Comparison of ENCODE assay signal across 9 cellular contexts in genomic region chr2:206766057-206766930, GRCh38. TPM values are rescaled to one million over a fixed set of nuclear protein-coding genes. Genes with fewer than 3 reads are reported as not detected.
DNase-seq lines count a peak whose midpoint lies in the region; ATAC-seq, FAIRE-seq and TF ChIP-seq lines count a peak whose summit lies in the region.
"Had no signal": no experiment of that assay in that cellular context is flagged by ENCODE, and none has a peak within 500 bp of the region (broad histone marks: within the 10 kb centered on the region; RNA-seq: fewer than 3 reads in every experiment).

No MANE protein-coding gene starts in this region.

- H3K4me1 Mint-ChIP-seq in natural killer cell treated with Interleukin-12 subunit alpha and Interleukin-12 subunit beta and Interleukin-15 and Interleukin-18, amount 100 ng/mL, for 72 hours (ENCODE audit: low read depth in 2 of 2): peaks cover 17 to 29% of the 10 kb centered on the region in 2 donors

- TF ChIP-seq CTCF in BE2C (IDR thresholded peaks at IDR 0.05; ENCODE audit: low read depth, low read length): no peak
- no peak for TF ChIP-seq CTCF in Loucy (conservative IDR thresholded peaks at IDR 0.05; ENCODE audit: low read length)
- TF ChIP-seq CTCF in D721Med (IDR thresholded peaks at IDR 0.05; ENCODE audit: insufficient read depth, missing control alignments): no peak

- H3K9me3 ChIP-seq in BE2C (no peaks in the 10 kb centered on the region), Loucy (ENCODE audit: insufficient read depth, low read depth, low read length) (no peaks in the 10 kb centered on the region), duodenal mucosa (ENCODE audit: control insufficient read depth in 1 of 2, low read length in 2 of 2) (no peaks in the 10 kb centered on the region)

- no peaks in the 10 kb centered on the region for H3F3A ChIP-seq in Loucy (ENCODE audit: low read depth)

- no peaks in the 10 kb centered on the region for H4K20me1 ChIP-seq in Loucy (ENCODE audit: insufficient read depth, low read length, poor library complexity, severe bottlenecking)

- H2AFZ ChIP-seq in Loucy (ENCODE audit: low read length): no peak overlapping the region

- H3K27me3 ChIP-seq in BE2C (no peaks in the 10 kb centered on the region; the same call in 1 of the 2 replicates), Loucy (ENCODE audit: insufficient read depth, low read length, poor library complexity, severe bottlenecking) (peaks cover 18% of the 10 kb centered on the region), duodenal mucosa (ENCODE audit: control insufficient read depth in 1 of 2, insufficient read depth in 2 of 2, low read length in 2 of 2) (no peaks in the 10 kb centered on the region)

- H3K4me3 ChIP-seq in BE2C (ENCODE audit: low read depth, low read length) (peak overlapping the region; percentile 84), Loucy (ENCODE audit: low read length, poor library complexity, severe bottlenecking) (peak overlapping the region; percentile 86), duodenal mucosa (ENCODE audit: low read depth in 1 of 2, low read length in 2 of 2) (peak overlapping the region; percentile 76 to 85)

- H3K36me3 Mint-ChIP-seq in natural killer cell treated with Interleukin-12 subunit alpha and Interleukin-12 subunit beta and Interleukin-15 and Interleukin-18, amount 100 ng/mL, for 72 hours: peaks cover 9% of the 10 kb centered on the region

- H3K9me3 Mint-ChIP-seq in natural killer cell treated with Interleukin-12 subunit alpha and Interleukin-12 subunit beta and Interleukin-15 and Interleukin-18, amount 100 ng/mL, for 72 hours: no peaks in the 10 kb centered on the region

- no peak for ATAC-seq in natural killer cell treated with Interleukin-12 subunit alpha and Interleukin-12 subunit beta and Interleukin-15 and Interleukin-18, amount 100 ng/mL, for 72 hours
- no peak for ATAC-seq in HG02798 (IDR thresholded peaks at IDR 0.05; ENCODE audit: poor library complexity, unreplicated experiment)

- H3K36me3 ChIP-seq in BE2C (peaks cover 25% of the 10 kb centered on the region), Loucy (ENCODE audit: insufficient read depth, low read length) (no peaks in the 10 kb centered on the region), duodenal mucosa (ENCODE audit: control insufficient read depth in 1 of 2, insufficient read depth in 2 of 2, low read length in 2 of 2) (peaks cover 7 to 17% of the 10 kb centered on the region in 2 donors)

- peak overlapping the region; percentile 85 for H3K27ac ChIP-seq in duodenal mucosa (ENCODE audit: low read depth, low read length)

- no peaks in the 10 kb centered on the region for H3K9me2 ChIP-seq in Loucy (replicated peaks; ENCODE audit: low read depth, low read length)

- no peak for DNase-seq in BE2C
- DNase-seq in natural killer cell treated with Interleukin-12 subunit alpha and Interleukin-12 subunit beta and Interleukin-15 and Interleukin-18, amount 100 ng/mL, for 72 hours (ENCODE audit: low spot score): no peak
- DNase-seq in D721Med (ENCODE audit: insufficient read length, low spot score): no peak
- DNase-seq in NCI-H146 (lab: John Stamatoyannopoulos, UW): no peak
- DNase-seq in COLO829 (ENCODE audit: low spot score): no peak

- peak overlapping the region; percentile 90 to 91 for H3K27ac Mint-ChIP-seq in natural killer cell treated with Interleukin-12 subunit alpha and Interleukin-12 subunit beta and Interleukin-15 and Interleukin-18, amount 100 ng/mL, for 72 hours

- H3K9ac ChIP-seq in Loucy (ENCODE audit: low read depth, low read length, poor library complexity, severe bottlenecking): peak overlapping the region; percentile 77
- peak overlapping the region; percentile 80 for H3K9ac ChIP-seq in duodenal mucosa (ENCODE audit: low read depth in 1 of 2, low read length in 2 of 2)

- H3K79me2 ChIP-seq in Loucy (ENCODE audit: insufficient read depth, low read length): peaks cover 29% of the 10 kb centered on the region

- H3K4me2 ChIP-seq in Loucy (ENCODE audit: low read depth, low read length, poor library complexity, severe bottlenecking): peak overlapping the region; percentile 79

- H3K27me3 Mint-ChIP-seq in natural killer cell treated with Interleukin-12 subunit alpha and Interleukin-12 subunit beta and Interleukin-15 and Interleukin-18, amount 100 ng/mL, for 72 hours: peaks cover 2 to 6% of the 10 kb centered on the region in 2 donors

- H3K4me3 Mint-ChIP-seq in natural killer cell treated with Interleukin-12 subunit alpha and Interleukin-12 subunit beta and Interleukin-15 and Interleukin-18, amount 100 ng/mL, for 72 hours: peak overlapping the region; percentile 93

- H3K4me1 ChIP-seq in BE2C (peaks cover 2% of the 10 kb centered on the region; the same call in 1 of the 2 replicates), Loucy (ENCODE audit: insufficient read depth, low read length, poor library complexity, severe bottlenecking) (peaks cover 33% of the 10 kb centered on the region), duodenal mucosa (ENCODE audit: control insufficient read depth in 1 of 2, insufficient read depth in 2 of 2, low read length in 2 of 2) (peaks cover 20 to 25% of the 10 kb centered on the region in 2 donors)

- FAIRE-seq in D721Med (lab: Jason Lieb, UNC): no peak

RNA-seq across cellular contexts. Expression of gene FASTKD2, which starts 0.9 kb away (rescaled TPM):
- 15.3 TPM for polyA plus RNA-seq in BE2C (2012; ENCODE audit: insufficient read depth, insufficient read length, low read depth)
- 10 to 100 TPM; 23.7 to 34.6 TPM for total RNA-seq in natural killer cell treated with Interleukin-12 subunit alpha and Interleukin-12 subunit beta and Interleukin-15 and Interleukin-18, amount 100 ng/mL, for 72 hours

RNA-seq across cellular contexts. Expression of gene MDH1B, which starts 1.2 kb away (rescaled TPM):
- polyA plus RNA-seq in BE2C (2012; ENCODE audit: insufficient read depth, insufficient read length, low read depth): 0.32 TPM
- under 1 TPM in 1 of 2 donors, not detected in 1; 0.45 TPM for total RNA-seq in natural killer cell treated with Interleukin-12 subunit alpha and Interleukin-12 subunit beta and Interleukin-15 and Interleukin-18, amount 100 ng/mL, for 72 hours

RNA-seq across cellular contexts. Expression of gene DYTN, which starts 48.1 kb away (rescaled TPM):
- polyA plus RNA-seq in BE2C (2012; ENCODE audit: insufficient read depth, insufficient read length, low read depth): not detected
- total RNA-seq in natural killer cell treated with Interleukin-12 subunit alpha and Interleukin-12 subunit beta and Interleukin-15 and Interleukin-18, amount 100 ng/mL, for 72 hours: not detected
- total RNA-seq: NCI-H460 had no signal
